In the genomic region with DNA sequence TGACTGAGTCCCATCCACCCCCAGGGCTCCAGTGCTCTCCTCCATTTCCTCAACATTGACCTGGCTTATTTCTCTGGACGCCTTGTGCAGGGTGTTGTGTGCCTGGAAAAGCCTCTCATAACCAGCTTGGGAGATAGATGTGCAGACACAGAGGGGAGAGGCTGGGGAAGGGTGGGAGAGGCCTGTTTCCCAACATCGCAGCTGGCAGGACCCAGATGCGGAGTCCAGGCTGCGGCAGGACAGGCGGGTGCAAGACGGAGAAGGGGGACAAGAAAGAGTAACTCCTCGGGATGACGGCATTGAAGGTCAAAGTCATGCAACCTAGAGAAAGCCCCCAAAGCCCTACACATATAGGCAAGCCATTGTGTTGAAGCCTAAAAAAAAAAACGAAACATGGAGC, we compare ENCODE assay signal across 24 cellular contexts. TPM values are rescaled to one million over a fixed set of nuclear protein-coding genes. Genes with fewer than 3 reads are reported as not detected.
"Had no signal": no experiment of that assay in that cellular context is flagged by ENCODE, and none has a peak within 500 bp of the region (broad histone marks: within the 10 kb centered on the region; RNA-seq: fewer than 3 reads in every experiment).

No MANE protein-coding gene starts in this region.

- H3K9me3 ChIP-seq: left lung, prostate gland, uterus had no signal

- H3K27ac ChIP-seq: heart left ventricle, left lung, neural progenitor cell, prostate gland, tibial nerve, uterus, WERI-Rb-1 had no signal

- H2AFZ ChIP-seq: neural progenitor cell had no signal

- H3K9ac ChIP-seq: neural progenitor cell had no signal

- H3K9me3 Mint-ChIP-seq: stimulated activated naive CD8-positive, alpha-beta T cell treated with anti-CD3 and anti-CD28 coated beads, Interleukin-15, Interleukin-2, amounts not matched to agents 100 ng/mL and 50 ng/mL, for 24 hours had no signal

- H3K4me1 Mint-ChIP-seq: mesothelial cell of epicardium, neural progenitor cell had no signal

- H3K4me3 Mint-ChIP-seq: activated CD4-positive, alpha-beta T cell treated with anti-CD3 and anti-CD28 coated beads, Interleukin-2, amount 10 ng/mL, durations not matched to agents 7 days and 5 days; activated naive CD8-positive, alpha-beta T cell; mesothelial cell of epicardium; neural progenitor cell; stimulated activated naive CD8-positive, alpha-beta T cell treated with anti-CD3 and anti-CD28 coated beads, Interleukin-15, Interleukin-2, amounts not matched to agents 100 ng/mL and 50 ng/mL, for 24 hours had no signal

- H3K27me3 Mint-ChIP-seq: activated CD4-positive, alpha-beta T cell treated with anti-CD3 and anti-CD28 coated beads, Interleukin-2, amount 10 ng/mL, durations not matched to agents 7 days and 5 days; activated naive CD8-positive, alpha-beta T cell; naive thymus-derived CD8-positive, alpha-beta T cell; stimulated activated naive CD8-positive, alpha-beta T cell treated with anti-CD3 and anti-CD28 coated beads, Interleukin-15, Interleukin-2, amounts not matched to agents 100 ng/mL and 50 ng/mL, for 24 hours had no signal

- H3K36me3 ChIP-seq: heart left ventricle, left lung, neural progenitor cell, prostate gland, tibial nerve, uterus, WERI-Rb-1 had no signal

- H3K27ac Mint-ChIP-seq: activated CD4-positive, alpha-beta T cell treated with anti-CD3 and anti-CD28 coated beads, Interleukin-2, amount 10 ng/mL, durations not matched to agents 7 days and 5 days; mesothelial cell of epicardium; neural progenitor cell; stimulated activated naive CD8-positive, alpha-beta T cell treated with anti-CD3 and anti-CD28 coated beads, Interleukin-15, Interleukin-2, amounts not matched to agents 100 ng/mL and 50 ng/mL, for 24 hours had no signal

- H3K4me2 ChIP-seq: neural progenitor cell had no signal

- H3K36me3 Mint-ChIP-seq: mesothelial cell of epicardium, neural progenitor cell had no signal

- H3K4me1 ChIP-seq: left lung, neural progenitor cell, prostate gland, uterus had no signal

- DNase-seq: activated CD4-positive, alpha-beta T cell treated with anti-CD3 and anti-CD28 coated beads, Interleukin-2, amount 10 ng/mL, durations not matched to agents 7 days and 5 days; activated CD4-positive, CD25-positive, alpha-beta regulatory T cell treated with anti-CD3 and anti-CD28 coated beads, Interleukin-2, amount 50 U/mL, for 72 hours; amniotic stem cell; cerebellar nuclear complex; mammary epithelial cell; stimulated activated CD4-positive, alpha-beta T cell treated with anti-CD3 and anti-CD28 coated beads, Interleukin-12 subunit alpha, Interleukin-12 subunit beta, amount 100 ng/mL, for 4 hours; stimulated activated CD4-positive, alpha-beta T cell treated with anti-CD3 and anti-CD28 coated beads, Interleukin-4, amount 100 ng/mL, for 4 hours; T-helper 1 cell; WERI-Rb-1 had no signal

- ATAC-seq: heart left ventricle; left lung; naive thymus-derived CD8-positive, alpha-beta T cell had no signal

- H3K27me3 ChIP-seq: heart left ventricle, left lung, neural progenitor cell, tibial nerve, uterus had no signal

- H3K4me3 ChIP-seq: heart left ventricle, left lung, neural progenitor cell, prostate gland, tibial nerve, uterus had no signal

RNA-seq across cellular contexts. Expression of a gene that starts 54.1 kb away (rescaled TPM):
- total RNA-seq: bronchial epithelial cell; epithelial cell of proximal tubule; fibroblast of villous mesenchyme; kidney epithelial cell; left lung; mammary epithelial cell; mesothelial cell of epicardium; naive thymus-derived CD8-positive, alpha-beta T cell; osteoblast; tibial nerve had no signal
- polyA plus RNA-seq: mammary epithelial cell; naive thymus-derived CD8-positive, alpha-beta T cell had no signal
